34 cellular contexts compared by ENCODE assay signal in the genomic region with DNA sequence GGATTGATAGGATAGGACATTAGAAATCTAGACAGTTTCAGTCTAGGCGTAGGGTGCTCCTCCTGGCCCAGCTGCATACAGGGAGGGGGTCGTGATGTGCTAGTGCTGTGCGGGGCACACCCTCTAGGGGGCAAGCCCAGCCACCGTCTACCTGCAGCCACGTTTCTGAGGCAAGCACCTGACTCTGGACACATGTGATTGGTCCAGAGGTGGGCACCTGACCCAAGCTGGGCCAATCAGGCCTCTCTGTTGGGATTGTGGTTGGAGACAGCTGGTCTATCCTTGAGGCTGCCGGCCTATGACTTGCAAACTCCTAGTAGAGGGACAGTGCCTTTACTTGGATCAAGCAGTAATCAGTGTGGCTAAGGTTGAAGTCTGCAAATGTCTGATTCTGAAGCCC.
DNase-seq lines count a peak whose midpoint lies in the region; ATAC-seq, FAIRE-seq and TF ChIP-seq lines count a peak whose summit lies in the region.
"Had no signal": no experiment of that assay in that cellular context is flagged by ENCODE, and none has a peak within 500 bp of the region (broad histone marks: within the 10 kb centered on the region; RNA-seq: fewer than 3 reads in every experiment).

No MANE protein-coding gene starts in this region.

- H3K4me1 ChIP-seq in K562 (replicated peaks in 1 of 2; ENCODE audit: control insufficient read depth in 2 of 2, insufficient read depth in 2 of 2, low read length in 2 of 2) = no peaks in the 10 kb centered on the region
- no peaks in the 10 kb centered on the region for H3K4me1 ChIP-seq in testis
- H3K4me1 ChIP-seq: adrenal gland, body of pancreas, esophagus squamous epithelium, prostate gland had no signal

- H3K4me3 ChIP-seq in K562 (no peak overlapping the region), testis (no peak overlapping the region)
- H3K4me3 ChIP-seq: adrenal gland, body of pancreas, esophagus squamous epithelium, prostate gland, thoracic aorta, vagina had no signal

- peak; percentile 82 for ATAC-seq in K562
- ATAC-seq: activated CD8-positive, alpha-beta memory T cell treated with anti-CD3 and anti-CD28 coated beads, Interleukin-2, amount 10 ng/mL, durations not matched to agents 7 days and 5 days; body of pancreas; left ventricle myocardium superior; naive thymus-derived CD4-positive, alpha-beta T cell had no signal

- H3K27ac ChIP-seq in K562 (ENCODE audit: extremely low read depth, low read depth, low read length) = no peak overlapping the region
- no peak overlapping the region for H3K27ac ChIP-seq in testis
- H3K27ac ChIP-seq: 22Rv1, adrenal gland, body of pancreas, esophagus squamous epithelium, prostate gland, thoracic aorta, vagina, WERI-Rb-1 had no signal

- H3K79me2 ChIP-seq in K562 (ENCODE audit: control insufficient read depth, insufficient read depth, low read length) = no peaks in the 10 kb centered on the region

- TF ChIP-seq POLR2A in K562 (conservative IDR thresholded peaks at IDR 0.05) = no peak
- TF ChIP-seq POLR2A in testis (IDR thresholded peaks at IDR 0.05) = no peak

- no peak for TF ChIP-seq EP300 in K562 (IDR thresholded peaks at IDR 0.05; ENCODE audit: low read length)

- no peak overlapping the region for H3K9ac ChIP-seq in K562 (ENCODE audit: insufficient read depth in 1 of 2, low read depth in 2 of 2, low read length in 2 of 2)

- H2AFZ ChIP-seq in K562 (ENCODE audit: low read depth, low read length) = no peak overlapping the region

- DNase-seq in NCI-H524 (lab: John Stamatoyannopoulos, UW) (peak; percentile 21 to 32), NCI-H524 treated with DMSO at 0.1 percent for 48 hours (lab: John Stamatoyannopoulos, UW) (no peak), NAMALWA (ENCODE audit: low spot score) (peak; percentile 45), K562 (ENCODE audit: extremely low read depth in 1 of 4, low spot score in 3 of 4) (peak; percentile 3 to 44 (median 32)), testis (peak; percentile 40), glomerular visceral epithelial cell (ENCODE audit: extremely low spot score) (no peak), KBM-7 (no peak), NCI-H1417 (lab: John Stamatoyannopoulos, UW) (no peak)
- DNase-seq: activated CD4-positive, alpha-beta T cell treated with anti-CD3 and anti-CD28 coated beads, Interleukin-2, amount 10 ng/mL, durations not matched to agents 7 days and 5 days; activated CD8-positive, alpha-beta memory T cell treated with anti-CD3 and anti-CD28 coated beads, Interleukin-2, amount 10 ng/mL, durations not matched to agents 7 days and 5 days; activated naive CD4-positive, alpha-beta T cell treated with anti-CD3 and anti-CD28 coated beads for 36 hours; adrenal gland; body of pancreas; CD8-positive, alpha-beta memory T cell; dermis blood vessel endothelial cell; esophagus squamous epithelium; GF-D8; hippocampal formation; left ventricle myocardium superior; naive thymus-derived CD4-positive, alpha-beta T cell; NCI-H1105 treated with DMSO at 0.1 percent for 48 hours; NCI-H2029; NCI-H526 treated with DMSO at 0.1 percent for 48 hours; Right ventricle myocardium superior; stimulated activated CD4-positive, alpha-beta T cell treated with anti-CD3 and anti-CD28 coated beads, Interleukin-4, amount 100 ng/mL, for 4 hours; stimulated activated naive CD4-positive, alpha-beta T cell treated with Interleukin-2 at 50 U/mL for 16 hours; T1000; WERI-Rb-1 had no signal

- TF ChIP-seq CTCF in K562 (IDR thresholded peaks at IDR 0.05 in 2 of 3, conservative IDR thresholded peaks at IDR 0.05 in 1 of 3; ENCODE audit: insufficient read depth in 2 of 3, low read depth in 1 of 3, low read length in 3 of 3) (0 out of 6 replicates have a peak, but pooled peaks of 1 of the 3 experiments have one; percentile 6), testis (IDR thresholded peaks at IDR 0.05) (no peak)

- no peaks in the 10 kb centered on the region for H3K9me1 ChIP-seq in K562 (ENCODE audit: control insufficient read depth, insufficient read depth, low read length)

- H3K9me3 ChIP-seq in K562 (replicated peaks; ENCODE audit: control insufficient read depth, insufficient read depth, low read depth, low read length) = no peaks in the 10 kb centered on the region
- no peaks in the 10 kb centered on the region for H3K9me3 ChIP-seq in testis
- H3K9me3 ChIP-seq: adrenal gland, body of pancreas, esophagus squamous epithelium, prostate gland, thoracic aorta, vagina had no signal

- BruUV-seq in K562 (replicated peaks; lab: Mats Ljungman, UMichigan) = no TSS peak

- in situ Hi-C loops in K562 (cut with MboI) (no loop called here), KBM-7 (cut with MboI; ENCODE audit: low pct_unique_long_range_greater_than_20kb, low sequenced_read_pairs) (no loop called here)

- FAIRE-seq in K562 (lab: Jason Lieb, UNC) = no peak
- FAIRE-seq: endometrium, frontal cortex had no signal

- POLR2A ChIA-PET in K562 (lab: Yijun Ruan, JAX) = no interaction called here

- H3K4me2 ChIP-seq in K562 (ENCODE audit: insufficient read depth, low read length) = no peak overlapping the region

- TF ChIP-seq RAD21 in K562 (CRISPR knock-in tag; conservative IDR thresholded peaks at IDR 0.05 in 1 of 2, IDR thresholded peaks at IDR 0.05 in 1 of 2) = no peak

- CTCF ChIA-PET in K562 (lab: Yijun Ruan, JAX; ENCODE audit: low intra/inter-chr PET ratio) = no interaction called here

- no peaks in the 10 kb centered on the region for H4K20me1 ChIP-seq in K562 (replicated peaks; ENCODE audit: control insufficient read depth, insufficient read depth, low read length)

- H3K27me3 ChIP-seq in K562 (ENCODE audit: control insufficient read depth in 2 of 2, insufficient read depth in 2 of 2, low read length in 2 of 2) (peaks cover 15 to 36% of the 10 kb centered on the region in 2 experiments; a peak in 4 of 5 replicates), testis (no peaks in the 10 kb centered on the region)
- H3K27me3 ChIP-seq: body of pancreas, vagina had no signal

- 2% methylated on average over 5 of the region's 6 CpGs for WGBS in K562 (ENCODE audit: insufficient coverage, low coverage, missing lambda C conversion rate)
- WGBS in testis, 2 donors = 55 to 68% methylated on average over 4 to 6 of the region's 6 CpGs

- intact Hi-C loops in K562 (cut with micrococcal nuclease) = no loop called here
- intact Hi-C loops in testis (cut with DNase I; ENCODE audit: low total_unique reads) = no loop called here

- H3K36me3 ChIP-seq in K562 (ENCODE audit: control insufficient read depth, insufficient read depth, low read length) (no peaks in the 10 kb centered on the region), testis (ENCODE audit: low read depth, missing control alignments) (no peaks in the 10 kb centered on the region)
- H3K36me3 ChIP-seq: adrenal gland, esophagus squamous epithelium, prostate gland, thoracic aorta, vagina, WERI-Rb-1 had no signal

TF ChIP-seq in K562, 482 proteins besides CTCF, POLR2A, EP300 and RAD21:
- TF ChIP-seq FOS (IDR thresholded peaks at IDR 0.05; ENCODE audit: extremely low read depth, insufficient read length) = peak; percentile 16
- no peak for TF ChIP-seq CSDE1 (IDR thresholded peaks at IDR 0.05)
- TF ChIP-seq, protein P1, sequence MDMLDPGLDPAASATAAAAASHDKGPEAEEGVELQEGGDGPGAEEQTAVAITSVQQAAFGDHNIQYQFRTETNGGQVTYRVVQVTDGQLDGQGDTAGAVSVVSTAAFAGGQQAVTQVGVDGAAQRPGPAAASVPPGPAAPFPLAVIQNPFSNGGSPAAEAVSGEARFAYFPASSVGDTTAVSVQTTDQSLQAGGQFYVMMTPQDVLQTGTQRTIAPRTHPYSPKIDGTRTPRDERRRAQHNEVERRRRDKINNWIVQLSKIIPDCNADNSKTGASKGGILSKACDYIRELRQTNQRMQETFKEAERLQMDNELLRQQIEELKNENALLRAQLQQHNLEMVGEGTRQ (CRISPR knock-in tag; IDR thresholded peaks at IDR 0.05) = peak; percentile 84
- TF ChIP-seq NFYB (IDR thresholded peaks at IDR 0.05; ENCODE audit: extremely low read depth, insufficient read length) = peak; percentile 61
- peak; percentile 73 for TF ChIP-seq USF1 (CRISPR knock-in tag; IDR thresholded peaks at IDR 0.05)
- TF ChIP-seq RAD51 (IDR thresholded peaks at IDR 0.05; ENCODE audit: borderline replicate concordance, low read depth) = peak; percentile 61; the same call in 1 of the 2 replicates
TF ChIP-seq in K562: peak in this region for 5.

Comparison
In these comparisons a context has a peak if more than half of its experiments do, and no peak if none do; other contexts are left out.
1. DNase-seq: peak in NCI-H524 (2 of 2), NAMALWA (single experiment), K562 (4 of 4) and testis (single experiment); none in NCI-H524 treated with DMSO at 0.1 percent for 48 hours (single experiment), glomerular visceral epithelial cell (single experiment), KBM-7 (single experiment) and NCI-H1417 (0 of 3).